Comparison of ENCODE assay signal across 12 cellular contexts in genomic region chr11:73189315-73189714, GRCh38. TPM values are rescaled to one million over a fixed set of nuclear protein-coding genes. Genes with fewer than 3 reads are reported as not detected.
A peak's percentile ranks its signal among the peaks of the same experiment; 100 is the strongest.
DNase-seq lines count a peak whose midpoint lies in the region; FAIRE-seq and TF ChIP-seq lines count a peak whose summit lies in the region.
"Had no signal": no experiment of that assay in that cellular context is flagged by ENCODE, and none has a peak within 500 bp of the region (broad histone marks: within the 10 kb centered on the region; RNA-seq: fewer than 3 reads in every experiment).

No MANE protein-coding gene starts in this region.

- intact Hi-C loops in kidney (cut with DNase I) = no loop called here

- no peaks in the 10 kb centered on the region for H4K20me1 ChIP-seq in BLaER1 treated with 17β-estradiol and CSF1 and Interleukin-3, amounts not matched to agents 10 nM and 100 nM

- H3K4me2 ChIP-seq in BLaER1 treated with 17β-estradiol and CSF1 and Interleukin-3, amounts not matched to agents 10 nM and 100 nM = peak overlapping the region; percentile 65 to 93 (median 75)

- peak overlapping the region in 10 of 11 experiments; percentile 21 to 64 (median 55); a peak in 15 of 22 replicates for H3K9ac ChIP-seq in BLaER1 treated with 17β-estradiol and CSF1 and Interleukin-3, amounts not matched to agents 10 nM and 100 nM
- H3K9ac ChIP-seq in kidney (ENCODE audit: low read length in 2 of 2) = no peak overlapping the region

- no peak for FAIRE-seq in kidney (lab: Jason Lieb, UNC)
- FAIRE-seq in urothelium cell line (lab: Jason Lieb, UNC) = no peak
- FAIRE-seq: islet of Langerhans, pancreas had no signal

- no peak overlapping the region; a peak in 1 of 20 replicates for H3K4me3 ChIP-seq in BLaER1 treated with 17β-estradiol and CSF1 and Interleukin-3, amounts not matched to agents 10 nM and 100 nM
- H3K4me3 ChIP-seq in kidney (ENCODE audit: low read length in 2 of 2) = no peak overlapping the region
- H3K4me3 ChIP-seq: ascending aorta, pancreas had no signal

- DNase-seq in NOMO-1 treated with dmso at 0.1 percent for 144 hours (lab: John Stamatoyannopoulos, UW; ENCODE audit: unreplicated experiment) (peak; percentile 95), kidney (peak; percentile 74), NCI-H2029 treated with DMSO at 0.1 percent for 48 hours (lab: John Stamatoyannopoulos, UW) (no peak), urothelium cell line (ENCODE audit: low spot score) (no peak), NCI-H1417 (lab: John Stamatoyannopoulos, UW) (no peak), 8988T (no peak)
- DNase-seq: NCI-H446, pancreas had no signal

- peak; percentile 39 for TF ChIP-seq POLR2A in GM19193 (IDR thresholded peaks at IDR 0.05; ENCODE audit: extremely low read depth, insufficient read depth, insufficient read length)

- H3K27me3 ChIP-seq in BLaER1 treated with 17β-estradiol and CSF1 and Interleukin-3, amounts not matched to agents 10 nM and 100 nM = no peaks in the 10 kb centered on the region
- H3K27me3 ChIP-seq: ascending aorta, pancreas had no signal

- H3K9me3 ChIP-seq in BLaER1 treated with 17β-estradiol and CSF1 and Interleukin-3, amounts not matched to agents 10 nM and 100 nM (replicated peaks in 1 of 11) = no peaks in the 10 kb centered on the region
- H3K9me3 ChIP-seq in kidney (ENCODE audit: control insufficient read depth in 1 of 2, low read length in 2 of 2) = no peaks in the 10 kb centered on the region
- H3K9me3 ChIP-seq: ascending aorta, pancreas had no signal

- no peaks in the 10 kb centered on the region for H3K36me3 ChIP-seq in BLaER1 treated with 17β-estradiol and CSF1 and Interleukin-3, amounts not matched to agents 10 nM and 100 nM
- H3K36me3 ChIP-seq in kidney (ENCODE audit: control insufficient read depth in 1 of 2, insufficient read depth in 2 of 2, low read length in 2 of 2) = no peaks in the 10 kb centered on the region
- H3K36me3 ChIP-seq: ascending aorta, pancreas had no signal

- H3K27ac ChIP-seq in BLaER1 treated with 17β-estradiol and CSF1 and Interleukin-3, amounts not matched to agents 10 nM and 100 nM = peak overlapping the region in 10 of 11 experiments; percentile 27 to 77 (median 64); a peak in 19 of 22 replicates
- no peak overlapping the region for H3K27ac ChIP-seq in kidney (ENCODE audit: low read depth in 2 of 2, low read length in 2 of 2)
- H3K27ac ChIP-seq: ascending aorta, pancreas had no signal

- TF ChIP-seq CTCF in kidney (IDR thresholded peaks at IDR 0.05; ENCODE audit: borderline replicate concordance, extremely low read depth, insufficient read depth) = no peak

- H3K4me1 ChIP-seq in BLaER1 treated with 17β-estradiol and CSF1 and Interleukin-3, amounts not matched to agents 10 nM and 100 nM = peaks cover 48 to 98% (median 75%) of the 10 kb centered on the region in 10 experiments
- no peaks in the 10 kb centered on the region for H3K4me1 ChIP-seq in kidney (ENCODE audit: control insufficient read depth in 1 of 2, insufficient read depth in 1 of 2, low read depth in 1 of 2, low read length in 2 of 2)
- H3K4me1 ChIP-seq: pancreas had no signal

RNA-seq across cellular contexts. Expression of gene P2RY2, which starts 28.8 kb away (rescaled TPM):
- 9.7 TPM for total RNA-seq in kidney
- polyA plus RNA-seq in kidney (ENCODE audit: insufficient read depth, low read depth, low replicate concordance) = 1.3 TPM

RNA-seq across cellular contexts. Expression of gene FCHSD2, which starts 47.2 kb away (rescaled TPM):
- total RNA-seq in kidney = 58.7 TPM
- 8.0 TPM for polyA plus RNA-seq in kidney (ENCODE audit: insufficient read depth, low read depth, low replicate concordance)

Comparison
In these comparisons a context has a peak if more than half of its experiments do, and no peak if none do; other contexts are left out.
1. H3K27ac ChIP-seq: peak in BLaER1 treated with 17β-estradiol and CSF1 and Interleukin-3, amounts not matched to agents 10 nM and 100 nM (10 of 11); none in kidney (0 of 2).
2. H3K9ac ChIP-seq: peak in BLaER1 treated with 17β-estradiol and CSF1 and Interleukin-3, amounts not matched to agents 10 nM and 100 nM (10 of 11); none in kidney (0 of 2).
3. DNase-seq: peak in NOMO-1 treated with dmso at 0.1 percent for 144 hours (single experiment) and kidney (single experiment); none in NCI-H2029 treated with DMSO at 0.1 percent for 48 hours (single experiment), urothelium cell line (single experiment), NCI-H1417 (0 of 3) and 8988T (single experiment).